Comparison of ENCODE assay signal across 8 cellular contexts in genomic region chr19:4583961-4584669, GRCh38. TPM values are rescaled to one million over a fixed set of nuclear protein-coding genes. Genes with fewer than 3 reads are reported as not detected.
DNase-seq lines count a peak whose midpoint lies in the region; ATAC-seq and TF ChIP-seq lines count a peak whose summit lies in the region.

No MANE protein-coding gene starts in this region.

- H3K27me3 Mint-ChIP-seq in chondrocyte (ENCODE audit: low read depth): peaks cover 10% of the 10 kb centered on the region
- peaks cover 27 to 30% of the 10 kb centered on the region in 2 donors for H3K27me3 Mint-ChIP-seq in natural killer cell (ENCODE audit: low read depth in 2 of 2)
- peaks cover 52% of the 10 kb centered on the region for H3K27me3 Mint-ChIP-seq in T-helper 2 cell treated with Interferon-gamma antibody and Interleukin-4, amounts not matched to agents 5 μg/mL and 100 μg/mL, for 36 hours (ENCODE audit: low read depth)

- DNase-seq in LNCaP clone FGC (ENCODE audit: low read depth) (no peak), chondrocyte (ENCODE audit: low spot score) (no peak), natural killer cell (no peak)
- DNase-seq in T-helper 2 cell treated with Interferon-gamma antibody and Interleukin-4, amounts not matched to agents 5 μg/mL and 100 μg/mL, for 36 hours (ENCODE audit: low spot score): no peak

- H3K4me3 ChIP-seq in BLaER1 (peak overlapping the region; percentile 76), LNCaP clone FGC (ENCODE audit: low read depth, low read length) (peak overlapping the region; percentile 43)

- no peaks in the 10 kb centered on the region for H3K9me3 Mint-ChIP-seq in chondrocyte (ENCODE audit: low read depth)
- H3K9me3 Mint-ChIP-seq in natural killer cell: no peaks in the 10 kb centered on the region
- no peaks in the 10 kb centered on the region for H3K9me3 Mint-ChIP-seq in T-helper 2 cell treated with Interferon-gamma antibody and Interleukin-4, amounts not matched to agents 5 μg/mL and 100 μg/mL, for 36 hours

- TF ChIP-seq CTCF in LNCaP clone FGC (IDR thresholded peaks at IDR 0.05; ENCODE audit: control insufficient read depth, extremely low read depth, insufficient read depth) (no peak), chondrocyte (IDR thresholded peaks at IDR 0.05) (no peak), natural killer cell (IDR thresholded peaks at IDR 0.05) (no peak)

- H3K4me3 Mint-ChIP-seq in chondrocyte (ENCODE audit: unreplicated experiment) (peak overlapping the region; percentile 50), natural killer cell (no peak overlapping the region)
- no peak overlapping the region for H3K4me3 Mint-ChIP-seq in T-helper 2 cell treated with Interferon-gamma antibody and Interleukin-4, amounts not matched to agents 5 μg/mL and 100 μg/mL, for 36 hours

- no peaks in the 10 kb centered on the region for H3K36me3 ChIP-seq in BLaER1

- H3K4me1 Mint-ChIP-seq in chondrocyte (ENCODE audit: low read depth): peaks cover 5% of the 10 kb centered on the region
- H3K4me1 Mint-ChIP-seq in natural killer cell: peaks cover 10% of the 10 kb centered on the region in 2 donors
- H3K4me1 Mint-ChIP-seq in T-helper 2 cell treated with Interferon-gamma antibody and Interleukin-4, amounts not matched to agents 5 μg/mL and 100 μg/mL, for 36 hours (ENCODE audit: low read depth): peaks cover 1% of the 10 kb centered on the region

- intact Hi-C loops in natural killer cell (cut with micrococcal nuclease): no loop called here

- peak overlapping the region; percentile 98 for H3K4me2 ChIP-seq in BLaER1

- H3K27ac ChIP-seq in BLaER1: peak overlapping the region; percentile 79

- H4K20me1 ChIP-seq in BLaER1: 0 out of 2 replicates have a peak, but pooled peaks cover 9% of the 10 kb centered on the region

- H3K4me1 ChIP-seq in BLaER1: peaks cover 39% of the 10 kb centered on the region

- no peaks in the 10 kb centered on the region for H3K9me3 ChIP-seq in BLaER1

- no peaks in the 10 kb centered on the region for H3K36me3 Mint-ChIP-seq in chondrocyte (ENCODE audit: low read depth)
- H3K36me3 Mint-ChIP-seq in natural killer cell: no peaks in the 10 kb centered on the region
- H3K36me3 Mint-ChIP-seq in T-helper 2 cell treated with Interferon-gamma antibody and Interleukin-4, amounts not matched to agents 5 μg/mL and 100 μg/mL, for 36 hours (ENCODE audit: low read depth): no peaks in the 10 kb centered on the region

- peak overlapping the region; percentile 62 for H3K9ac ChIP-seq in BLaER1

- ATAC-seq in natural killer cell (peak in 2 of 3 donors; percentile 31 to 44), GM19324 (IDR thresholded peaks at IDR 0.05; ENCODE audit: low FRiP score, unreplicated experiment) (no peak), HG02970 (IDR thresholded peaks at IDR 0.05; ENCODE audit: low FRiP score, unreplicated experiment) (no peak), HG02938 (IDR thresholded peaks at IDR 0.05; ENCODE audit: unreplicated experiment) (no peak)

- H3K27me3 ChIP-seq in BLaER1: peaks cover 27% of the 10 kb centered on the region

- H3K27ac Mint-ChIP-seq in chondrocyte (ENCODE audit: unreplicated experiment) (no peak overlapping the region), natural killer cell (no peak overlapping the region)
- no peak overlapping the region for H3K27ac Mint-ChIP-seq in T-helper 2 cell treated with Interferon-gamma antibody and Interleukin-4, amounts not matched to agents 5 μg/mL and 100 μg/mL, for 36 hours

RNA-seq across cellular contexts. Expression of gene SEMA6B, which starts 24.6 kb away (rescaled TPM):
- 4.2 to 5.3 TPM (median 4.3 TPM) in 3 replicates for total RNA-seq in chondrocyte
- 1 to 10 TPM in 1 of 3 donors, under 1 TPM in 1, not detected in 1; 0.50 to 5.4 TPM for total RNA-seq in natural killer cell

RNA-seq across cellular contexts. Expression of gene LRG1, which starts 44.3 kb away (rescaled TPM):
- total RNA-seq in chondrocyte (not detected in 3 replicates), natural killer cell (1 to 10 TPM in 1 of 3 donors, not detected in 2; 1.8 TPM)

RNA-seq across cellular contexts. Expression of gene PLIN5, which starts 49.1 kb away (rescaled TPM):
- total RNA-seq in chondrocyte (not detected in 3 replicates), natural killer cell (under 1 TPM in 1 of 3 donors, not detected in 2; 0.65 TPM)

RNA-seq across cellular contexts. Expression of gene TNFAIP8L1, which starts 55.2 kb away (rescaled TPM):
- total RNA-seq in chondrocyte: 2.0 to 4.2 TPM (median 3.9 TPM) in 3 replicates
- 10 to 100 TPM in 2 of 3 donors, 1 to 10 TPM in 1; 8.5 to 13.5 (median 13.3) TPM for total RNA-seq in natural killer cell

Comparison
In these comparisons a context has a peak if more than half of its experiments do, and no peak if none do; other contexts are left out.
1. ATAC-seq: peak in natural killer cell (2 of 3); none in GM19324 (single experiment), HG02970 (single experiment) and HG02938 (single experiment).